ENCODE assay signal across 24 cellular contexts in the genomic region with DNA sequence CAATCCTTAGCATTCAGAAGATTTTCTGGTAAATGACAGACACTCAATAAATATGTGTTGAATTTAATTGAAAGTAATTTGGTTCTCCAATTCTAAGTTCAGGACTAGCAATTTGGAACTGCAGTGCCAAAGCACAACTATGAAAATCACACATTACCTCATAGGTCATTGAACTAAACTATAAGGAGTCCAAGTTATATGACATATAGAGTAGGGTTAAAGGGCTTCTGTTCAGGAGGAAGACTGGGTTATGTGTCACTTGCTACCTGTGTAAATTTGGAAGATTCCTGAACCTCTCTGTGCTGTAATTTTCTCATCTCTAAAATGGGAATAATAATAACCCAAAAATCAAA.
"Had no signal": no experiment of that assay in that cellular context is flagged by ENCODE, and none has a peak within 500 bp of the region (broad histone marks: within the 10 kb centered on the region; RNA-seq: fewer than 3 reads in every experiment).

No MANE protein-coding gene starts in this region.

- H3K4me3 ChIP-seq: cardiac muscle cell, K562, PC-9, SK-N-MC had no signal

- H3K4me2 ChIP-seq: PC-9 had no signal

- H3K36me3 ChIP-seq: brain microvascular endothelial cell, cardiac muscle cell, WERI-Rb-1 had no signal

- H3K27me3 ChIP-seq: brain microvascular endothelial cell, cardiac muscle cell had no signal

- H2AFZ ChIP-seq: PC-9 had no signal

- H3K27ac ChIP-seq: brain microvascular endothelial cell, cardiac muscle cell, PC-9, SK-N-MC, WERI-Rb-1 had no signal

- DNase-seq: activated CD4-positive, alpha-beta T cell treated with anti-CD3 and anti-CD28 coated beads for 4 hours; activated CD8-positive, alpha-beta memory T cell treated with anti-CD3 and anti-CD28 coated beads, Interleukin-2, amount 50 U/mL, for 4 hours; activated CD8-positive, alpha-beta T cell treated with anti-CD3 and anti-CD28 coated beads for 36 hours; activated gamma-delta T cell treated with Interleukin-2 at 50 U/mL for 16 hours; activated naive CD4-positive, alpha-beta T cell treated with anti-CD3 and anti-CD28 coated beads, Interleukin-2, amount 10 ng/mL, durations not matched to agents 7 days and 5 days; activated naive CD8-positive, alpha-beta T cell treated with anti-CD3 and anti-CD28 coated beads for 36 hours; activated T-cell treated with anti-CD3 and anti-CD28 coated beads, Interleukin-2, amount 50 U/mL, for 72 hours; brain microvascular endothelial cell; Kasumi-1; MV-4-11; NCI-H1092 treated with DMSO at 0.1 percent for 48 hours; NCI-H1417 treated with DMSO at 0.1 percent for 48 hours; NCI-H1694; NCI-H2029; NCI-H2107; NCI-H226; NCI-H526; NCI-H774; PC-9; T-cell; WERI-Rb-1 had no signal

- FAIRE-seq: K562 had no signal
